In the genomic region with DNA sequence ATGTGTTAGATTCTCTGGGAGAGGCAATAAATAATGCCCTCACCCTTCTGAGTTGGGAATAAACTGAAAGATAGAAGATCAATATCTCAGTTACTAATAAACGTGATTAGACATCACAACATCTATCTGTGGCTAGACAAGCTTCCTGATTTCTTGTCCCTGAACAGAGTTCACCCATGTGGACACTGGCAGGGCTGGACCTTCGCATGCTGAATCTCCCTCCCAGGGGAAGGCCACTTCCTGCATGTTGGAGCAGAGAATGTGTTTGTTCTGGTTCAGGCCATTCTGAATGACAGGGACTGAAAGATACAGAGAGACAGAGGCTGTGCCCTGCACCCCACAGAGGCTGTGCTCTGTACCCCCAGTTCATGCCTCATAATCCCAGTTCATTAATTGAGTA, we compare ENCODE assay signal across 28 cellular contexts.
"Had no signal": no experiment of that assay in that cellular context is flagged by ENCODE, and none has a peak within 500 bp of the region (broad histone marks: within the 10 kb centered on the region; RNA-seq: fewer than 3 reads in every experiment).

No MANE protein-coding gene starts in this region.

- H3K36me3 Mint-ChIP-seq: naive thymus-derived CD4-positive, alpha-beta T cell had no signal

- H3K27ac ChIP-seq: epithelial cell of prostate, gastrocnemius medialis, lower lobe of right lung, ovary, right lobe of liver, stomach, testis, tibial artery, upper lobe of left lung had no signal

- H3K4me3 ChIP-seq: gastrocnemius medialis, lower lobe of right lung, ovary, right lobe of liver, smooth muscle cell, stomach, testis, tibial artery, upper lobe of left lung had no signal

- H3K4me1 Mint-ChIP-seq: endodermal cell; naive thymus-derived CD4-positive, alpha-beta T cell had no signal

- H3K4me3 Mint-ChIP-seq: endodermal cell; naive thymus-derived CD4-positive, alpha-beta T cell; nephron had no signal

- ATAC-seq: esophagus mucosa; gastrocnemius medialis; left ventricle myocardium superior; lower lobe of right lung; naive thymus-derived CD4-positive, alpha-beta T cell had no signal

- H3K9me3 ChIP-seq: gastrocnemius medialis, lower lobe of right lung, ovary, right lobe of liver, stomach, testis, tibial artery, upper lobe of left lung had no signal

- H3K36me3 ChIP-seq: gastrocnemius medialis, lower lobe of right lung, ovary, right lobe of liver, stomach, tibial artery, upper lobe of left lung had no signal

- H3K9me3 Mint-ChIP-seq: endodermal cell, nephron had no signal

- H3K4me1 ChIP-seq: gastrocnemius medialis, lower lobe of right lung, right lobe of liver, stomach, testis, upper lobe of left lung had no signal

- H3K4me2 ChIP-seq: smooth muscle cell had no signal

- DNase-seq: caudate nucleus; cerebellar nuclear complex; cortex of kidney; effector CD8-positive, alpha-beta T cell; endodermal cell; foreskin fibroblast; gastrocnemius medialis; left ventricle myocardium superior; lower lobe of right lung; naive thymus-derived CD4-positive, alpha-beta T cell; ovary; retina; right lobe of liver; stimulated activated CD4-positive, alpha-beta T cell treated with anti-CD3 and anti-CD28 coated beads, Interleukin-12 subunit alpha, Interleukin-12 subunit beta, amount 100 ng/mL, for 4 hours; stimulated activated CD4-positive, alpha-beta T cell treated with anti-CD3 and anti-CD28 coated beads, Interleukin-1b, Interleukin-23, amount 100 ng/mL, for 48 hours; stimulated activated CD4-positive, alpha-beta T cell treated with anti-CD3 and anti-CD28 coated beads, Interleukin-4, amount 100 ng/mL, for 1 hour; stimulated activated CD8-positive, alpha-beta memory T cell treated with anti-CD3 and anti-CD28 coated beads, Interleukin-4, amount 100 ng/mL, for 48 hours; stimulated activated naive CD4-positive, alpha-beta T cell; stomach; testis; tibial artery; upper lobe of left lung had no signal

- H3K27ac Mint-ChIP-seq: endodermal cell, nephron had no signal

- FAIRE-seq: islet of Langerhans, urothelium cell line had no signal

- H3K27me3 ChIP-seq: gastrocnemius medialis, ovary, right lobe of liver, stomach, testis, tibial artery, upper lobe of left lung had no signal
